Comparison of ENCODE assay signal across 25 cellular contexts in the genomic region with DNA sequence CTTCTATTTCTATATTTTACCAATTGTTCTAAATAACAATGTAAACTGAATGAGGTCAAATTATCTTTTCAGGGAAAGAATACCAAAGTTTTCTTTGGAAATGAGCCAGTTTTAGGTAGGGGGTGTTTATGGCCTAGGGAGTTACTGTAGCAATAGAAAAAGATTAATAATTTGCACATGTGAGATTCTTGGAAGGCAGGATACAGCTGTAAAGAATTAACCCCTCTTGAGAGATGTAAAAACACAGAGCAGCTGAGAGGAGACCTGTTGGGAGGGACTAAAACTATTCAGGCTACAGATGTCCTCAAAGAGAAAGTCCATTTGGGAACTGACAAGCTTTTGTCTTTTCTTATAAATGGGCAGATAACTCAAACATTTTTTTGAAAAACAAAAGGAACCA.
DNase-seq lines count a peak whose midpoint lies in the region; ATAC-seq, FAIRE-seq and TF ChIP-seq lines count a peak whose summit lies in the region.
"Had no signal": no experiment of that assay in that cellular context is flagged by ENCODE, and none has a peak within 500 bp of the region (broad histone marks: within the 10 kb centered on the region; RNA-seq: fewer than 3 reads in every experiment).

No MANE protein-coding gene starts in this region.

- no peak overlapping the region for H3K9ac ChIP-seq in astrocyte (ENCODE audit: low read length)

- peak overlapping the region; percentile 83 for H3K27ac Mint-ChIP-seq in astrocyte (ENCODE audit: unreplicated experiment)
- H3K27ac Mint-ChIP-seq: activated B cell treated with CpG ODN at 0.5 μM for 24 hours; activated CD8-positive, alpha-beta T cell treated with anti-CD3 and anti-CD28 coated beads, Interleukin-2, amount 10 ng/mL, durations not matched to agents 7 days and 5 days; CD4-positive, alpha-beta T cell; IgD-negative memory B cell; nephron progenitor cell; progenitor cell of endocrine pancreas; T-helper 2 cell treated with Interferon-gamma antibody and Interleukin-4, amounts not matched to agents 5 μg/mL and 100 μg/mL, for 36 hours had no signal

- H3K4me1 ChIP-seq in astrocyte (ENCODE audit: insufficient read depth, low read length) = no peaks in the 10 kb centered on the region
- H3K4me1 ChIP-seq in heart right ventricle = peaks cover 0 to 5% (median 0%) of the 10 kb centered on the region in 9 donors
- H3K4me1 ChIP-seq: ascending aorta, spleen had no signal

- H3K27me3 ChIP-seq in astrocyte (ENCODE audit: insufficient read depth, low read length) (no peaks in the 10 kb centered on the region), heart right ventricle (no peaks in the 10 kb centered on the region)
- H3K27me3 ChIP-seq: ascending aorta, SJCRH30, spleen had no signal

- TF ChIP-seq CTCF in AG10803 (conservative IDR thresholded peaks at IDR 0.05; ENCODE audit: low read length) (no peak), astrocyte (IDR thresholded peaks at IDR 0.05; ENCODE audit: insufficient read depth, low read depth, low read length) (no peak), heart right ventricle (IDR thresholded peaks at IDR 0.05) (no peak)

- no peaks in the 10 kb centered on the region for H3K79me2 ChIP-seq in astrocyte (ENCODE audit: insufficient read depth, low read length)

- H4K20me1 ChIP-seq in astrocyte (ENCODE audit: insufficient read depth, low read length) = no peaks in the 10 kb centered on the region

- no peaks in the 10 kb centered on the region for H3K9me3 Mint-ChIP-seq in astrocyte (ENCODE audit: unreplicated experiment)
- H3K9me3 Mint-ChIP-seq: activated B cell treated with CpG ODN at 0.5 μM for 24 hours, IgD-negative memory B cell, nephron progenitor cell had no signal

- H3K4me2 ChIP-seq in astrocyte (ENCODE audit: low read length) = no peak overlapping the region

- intact Hi-C loops in heart right ventricle (cut with DNase I) = no loop called here

- no peak overlapping the region for H3K4me3 ChIP-seq in AG10803 (ENCODE audit: low read length)
- no peak overlapping the region for H3K4me3 ChIP-seq in astrocyte (ENCODE audit: insufficient read depth, low read depth, low read length)
- H3K4me3 ChIP-seq in heart right ventricle = no peak overlapping the region
- H3K4me3 ChIP-seq: ascending aorta, SJCRH30, spleen had no signal

- H3K4me1 Mint-ChIP-seq in astrocyte (ENCODE audit: low read depth, unreplicated experiment) = peaks cover 38% of the 10 kb centered on the region
- H3K4me1 Mint-ChIP-seq: activated B cell treated with CpG ODN at 0.5 μM for 24 hours, IgD-negative memory B cell, nephron progenitor cell had no signal

- H3K9me3 ChIP-seq in astrocyte (ENCODE audit: insufficient read depth, low read depth, low read length) (no peaks in the 10 kb centered on the region), heart right ventricle (no peaks in the 10 kb centered on the region)
- H3K9me3 ChIP-seq: ascending aorta, SJCRH30 had no signal

- FAIRE-seq in astrocyte (lab: Jason Lieb, UNC) = no peak

- no peaks in the 10 kb centered on the region for H3K36me3 Mint-ChIP-seq in astrocyte (ENCODE audit: low read depth, unreplicated experiment)
- H3K36me3 Mint-ChIP-seq: IgD-negative memory B cell, mesothelial cell of epicardium had no signal

- H3K27ac ChIP-seq in astrocyte (ENCODE audit: low read depth, low read length) (no peak overlapping the region), heart right ventricle (no peak overlapping the region)
- H3K27ac ChIP-seq: ascending aorta, SJCRH30, spleen had no signal

- H3K36me3 ChIP-seq in astrocyte (ENCODE audit: insufficient read depth, low read length) = no peaks in the 10 kb centered on the region
- no peaks in the 10 kb centered on the region for H3K36me3 ChIP-seq in heart right ventricle
- H3K36me3 ChIP-seq: ascending aorta, SJCRH30, spleen had no signal

- H2AFZ ChIP-seq in astrocyte (ENCODE audit: low read depth, low read length) = no peak overlapping the region

- H3K27me3 Mint-ChIP-seq in astrocyte (ENCODE audit: low read depth, unreplicated experiment) = no peaks in the 10 kb centered on the region
- H3K27me3 Mint-ChIP-seq: activated B cell treated with CpG ODN at 0.5 μM for 24 hours; CD4-positive, alpha-beta T cell; progenitor cell of endocrine pancreas had no signal

- no peak overlapping the region for H3K4me3 Mint-ChIP-seq in astrocyte (ENCODE audit: unreplicated experiment)
- H3K4me3 Mint-ChIP-seq: activated B cell treated with CpG ODN at 0.5 μM for 24 hours; activated CD8-positive, alpha-beta T cell treated with anti-CD3 and anti-CD28 coated beads, Interleukin-2, amount 10 ng/mL, durations not matched to agents 7 days and 5 days; CD4-positive, alpha-beta T cell; IgD-negative memory B cell; mesothelial cell of epicardium; nephron progenitor cell; T-helper 2 cell treated with Interferon-gamma antibody and Interleukin-4, amounts not matched to agents 5 μg/mL and 100 μg/mL, for 36 hours had no signal

- no peak for ATAC-seq in heart right ventricle
- ATAC-seq: activated CD8-positive, alpha-beta T cell treated with anti-CD3 and anti-CD28 coated beads, Interleukin-2, amount 10 ng/mL, durations not matched to agents 7 days and 5 days; left lobe of liver had no signal

- peak; percentile 39 for DNase-seq in AG10803 (ENCODE audit: low read depth)
- peak; percentile 36 for DNase-seq in NCI-H1105 (lab: John Stamatoyannopoulos, UW)
- peak; percentile 36 for DNase-seq in astrocyte (ENCODE audit: low read depth)
- DNase-seq in glomerular visceral epithelial cell (ENCODE audit: extremely low spot score) = peak; percentile 79
- no peak for DNase-seq in GDM1 (lab: John Stamatoyannopoulos, UW)
- no peak for DNase-seq in stimulated activated CD4-positive, alpha-beta T cell treated with anti-CD3 and anti-CD28 coated beads, Interleukin-4, amount 100 ng/mL, for 24 hours
- no peak for DNase-seq in RPMI8226
- no peak for DNase-seq in heart right ventricle
- DNase-seq: activated B cell treated with CpG ODN at 0.5 μM for 24 hours; activated CD8-positive, alpha-beta T cell treated with anti-CD3 and anti-CD28 coated beads, Interleukin-2, amount 10 ng/mL, durations not matched to agents 7 days and 5 days; activated naive CD4-positive, alpha-beta T cell treated with anti-CD3 and anti-CD28 coated beads, Interleukin-2, amount 50 U/mL, for 16 hours; activated T-cell treated with anti-CD3 and anti-CD28 coated beads, Interleukin-2, amount 50 U/mL, for 48 hours; CD4-positive, alpha-beta T cell; DND-41; NCI-H187; nephron progenitor cell; spleen; stimulated activated CD8-positive, alpha-beta memory T cell treated with anti-CD3 and anti-CD28 coated beads, Interleukin-4, amount 100 ng/mL, for 48 hours had no signal

Comparison
In these comparisons a context has a peak if more than half of its experiments do, and no peak if none do; other contexts are left out.
1. DNase-seq: peak in AG10803 (single experiment), NCI-H1105 (single experiment), astrocyte (single experiment) and glomerular visceral epithelial cell (single experiment); none in GDM1 (single experiment), stimulated activated CD4-positive, alpha-beta T cell treated with anti-CD3 and anti-CD28 coated beads, Interleukin-4, amount 100 ng/mL, for 24 hours (single experiment), RPMI8226 (single experiment) and heart right ventricle (0 of 2).